ENCODE assay signal across 16 cellular contexts in genomic region chr6:129849456-129849855, GRCh38. TPM values are rescaled to one million over a fixed set of nuclear protein-coding genes. Genes with fewer than 3 reads are reported as not detected.
DNase-seq lines count a peak whose midpoint lies in the region; ATAC-seq, FAIRE-seq and TF ChIP-seq lines count a peak whose summit lies in the region.
"Had no signal": no experiment of that assay in that cellular context is flagged by ENCODE, and none has a peak within 500 bp of the region (broad histone marks: within the 10 kb centered on the region; RNA-seq: fewer than 3 reads in every experiment).

No MANE protein-coding gene starts in this region.

- intact Hi-C loops in lower lobe of right lung (cut with DNase I), result no loop called here

- H3K4me3 ChIP-seq in bronchial epithelial cell (ENCODE audit: low read depth, low read length), result no peak overlapping the region
- H3K4me3 ChIP-seq in lower lobe of right lung, result no peak overlapping the region
- H3K4me3 ChIP-seq: heart right ventricle, SJCRH30 had no signal

- TF ChIP-seq RAD21 in Ishikawa (IDR thresholded peaks at IDR 0.05; ENCODE audit: low read depth), result no peak

- no peaks in the 10 kb centered on the region for H3K4me1 ChIP-seq in lower lobe of right lung
- H3K4me1 ChIP-seq: heart right ventricle, parathyroid adenoma had no signal

- ATAC-seq in HG03045 (IDR thresholded peaks at IDR 0.05; ENCODE audit: unreplicated experiment) (no peak), lower lobe of right lung (no peak), HG02678 (IDR thresholded peaks at IDR 0.05; ENCODE audit: unreplicated experiment) (no peak)
- ATAC-seq: activated CD8-positive, alpha-beta T cell treated with anti-CD3 and anti-CD28 coated beads for 36 hours; heart right ventricle had no signal

- no peaks in the 10 kb centered on the region for H3K9me3 ChIP-seq in lower lobe of right lung
- H3K9me3 ChIP-seq: heart right ventricle, SJCRH30 had no signal

- TF ChIP-seq CTCF in bronchial epithelial cell (IDR thresholded peaks at IDR 0.05; ENCODE audit: insufficient read depth, low read length, severe bottlenecking) (no peak), lower lobe of right lung (IDR thresholded peaks at IDR 0.05) (no peak)

- TF ChIP-seq EP300 in Ishikawa (IDR thresholded peaks at IDR 0.05; ENCODE audit: borderline replicate concordance), result no peak

- H3K27ac ChIP-seq in lower lobe of right lung, result no peak overlapping the region
- H3K27ac ChIP-seq: heart right ventricle, parathyroid adenoma, SJCRH30 had no signal

- H3K36me3 ChIP-seq in bronchial epithelial cell (ENCODE audit: control insufficient read depth, insufficient read depth, low read length) (no peaks in the 10 kb centered on the region), lower lobe of right lung (no peaks in the 10 kb centered on the region)
- H3K36me3 ChIP-seq: heart right ventricle, SJCRH30 had no signal

- H3K27me3 ChIP-seq in bronchial epithelial cell (ENCODE audit: control insufficient read depth, insufficient read depth, low read length) (no peaks in the 10 kb centered on the region), lower lobe of right lung (ENCODE audit: low read depth) (no peaks in the 10 kb centered on the region)
- H3K27me3 ChIP-seq: heart right ventricle, SJCRH30 had no signal

- DNase-seq in AG08396 (ENCODE audit: low spot score) (peak; percentile 35), bronchial epithelial cell (ENCODE audit: low read depth) (peak; percentile 94), glomerular endothelial cell (ENCODE audit: extremely low read depth, low read depth, low spot score) (peak; percentile 20), lower lobe of right lung (no peak)
- DNase-seq in effector CD4-positive, alpha-beta T cell, result no peak
- DNase-seq: activated CD8-positive, alpha-beta T cell treated with anti-CD3 and anti-CD28 coated beads for 36 hours; AML-193; H9; heart right ventricle; kidney glomerular epithelial cell; NCI-H2171 treated with DMSO at 0.1 percent for 48 hours; SJCRH30 had no signal

- FAIRE-seq in bronchial epithelial cell (lab: Jason Lieb, UNC), result peak; percentile 7

TF ChIP-seq in Ishikawa, 13 proteins besides CTCF, POLR2A, EP300 and RAD21:
- no peak for TF ChIP-seq CEBPB (IDR thresholded peaks at IDR 0.05)
- TF ChIP-seq TEAD4 (IDR thresholded peaks at IDR 0.05), result 0 out of 2 replicates have a peak, but pooled peaks have one; percentile 8
TF ChIP-seq in Ishikawa: peak in this region for 1.

RNA-seq across cellular contexts. Expression of gene TMEM244, which starts 11.7 kb away (rescaled TPM):
- total RNA-seq in bronchial epithelial cell (not detected in 2 replicates), glomerular endothelial cell (not detected in 2 replicates), lower lobe of right lung (not detected)
- total RNA-seq: H9, heart right ventricle, SJCRH30 had no signal

Comparison
In these comparisons a context has a peak if more than half of its experiments do, and no peak if none do; other contexts are left out.
1. DNase-seq: peak in AG08396 (single experiment), bronchial epithelial cell (single experiment) and glomerular endothelial cell (single experiment); none in effector CD4-positive, alpha-beta T cell (single experiment) and lower lobe of right lung (single experiment).